ENCODE assay signal across 9 cellular contexts in the genomic region with DNA sequence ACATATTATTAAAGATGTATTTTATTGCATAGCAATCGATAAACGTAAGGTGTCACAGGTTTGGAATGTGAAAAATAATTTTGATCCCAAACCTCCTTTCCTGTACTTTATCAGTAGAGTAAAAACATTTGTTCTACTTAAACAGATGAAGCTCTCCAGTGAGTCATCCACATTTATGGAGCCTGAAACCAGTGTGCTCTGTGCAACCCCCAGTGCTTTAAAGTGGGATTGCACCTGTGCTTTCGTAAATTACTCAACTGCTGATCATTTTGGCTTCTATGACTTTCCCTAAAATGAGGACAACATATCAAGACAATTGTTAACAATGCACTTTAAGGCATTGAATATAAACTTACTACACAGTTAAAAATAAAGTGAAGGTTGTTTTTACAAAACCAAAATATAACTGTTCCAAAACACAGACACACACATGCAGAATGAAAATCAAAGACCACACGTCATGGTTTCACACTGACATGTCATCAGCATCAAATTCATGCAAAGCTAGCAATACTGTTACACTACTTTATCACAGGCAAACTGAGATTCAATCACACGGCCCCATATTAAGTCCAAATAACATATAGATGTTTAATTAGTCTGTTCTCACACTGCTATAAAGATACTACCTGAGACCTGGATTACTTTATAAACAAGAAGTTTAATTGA. TPM values are rescaled to one million over a fixed set of nuclear protein-coding genes. Genes with fewer than 3 reads are reported as not detected.
DNase-seq lines count a peak whose midpoint lies in the region; ATAC-seq and TF ChIP-seq lines count a peak whose summit lies in the region.
"Had no signal": no experiment of that assay in that cellular context is flagged by ENCODE, and none has a peak within 500 bp of the region (broad histone marks: within the 10 kb centered on the region; RNA-seq: fewer than 3 reads in every experiment).

No MANE protein-coding gene starts in this region.

- TF ChIP-seq CTCF in cardiac muscle cell (IDR thresholded peaks at IDR 0.05; ENCODE audit: low read depth, low read length) (peak; percentile 68), NB4 (IDR thresholded peaks at IDR 0.05; ENCODE audit: low read depth, low read length) (peak; percentile 61), chondrocyte (IDR thresholded peaks at IDR 0.05) (peak; percentile 78)

- H3K27ac ChIP-seq in cardiac muscle cell = no peak overlapping the region

- DNase-seq in cardiac muscle cell (ENCODE audit: low read depth in 1 of 2, low spot score in 1 of 2) (peak in 1 of 2 donors; percentile 76), Right ventricle myocardium inferior (ENCODE audit: missing footprints) (no peak), NB4 (ENCODE audit: low read depth) (peak; percentile 67), chondrocyte (ENCODE audit: low spot score) (no peak), myocyte (ENCODE audit: low read depth) (peak; percentile 72), NCI-H1092 treated with DMSO at 0.1 percent for 48 hours (lab: John Stamatoyannopoulos, UW) (no peak), DMS114 treated with DMSO at 0.1 percent for 48 hours (lab: John Stamatoyannopoulos, UW; ENCODE audit: unreplicated experiment) (no peak)

- H3K27ac Mint-ChIP-seq in chondrocyte (ENCODE audit: unreplicated experiment) = no peak overlapping the region
- H3K27ac Mint-ChIP-seq: brain had no signal

- ATAC-seq in Right ventricle myocardium inferior = no peak
- ATAC-seq in HG03571 (IDR thresholded peaks at IDR 0.05; ENCODE audit: unreplicated experiment) = no peak

- H3K4me3 ChIP-seq in cardiac muscle cell (no peak overlapping the region), NB4 (ENCODE audit: low read depth, low read length) (no peak overlapping the region)

- no peak overlapping the region for H3K4me3 Mint-ChIP-seq in chondrocyte (ENCODE audit: unreplicated experiment)
- H3K4me3 Mint-ChIP-seq: brain had no signal

- intact Hi-C loops in Right ventricle myocardium inferior (cut with DNase I) = no loop called here

- H3K36me3 Mint-ChIP-seq in chondrocyte (ENCODE audit: low read depth) = peaks cover 37% of the 10 kb centered on the region

- no peaks in the 10 kb centered on the region for H3K27me3 ChIP-seq in cardiac muscle cell

- TF ChIP-seq POLR2A in NB4 (IDR thresholded peaks at IDR 0.05; ENCODE audit: extremely low read depth, insufficient read length) = no peak

- no peaks in the 10 kb centered on the region for H3K4me1 ChIP-seq in cardiac muscle cell (ENCODE audit: low read depth)

- H3K4me1 Mint-ChIP-seq in chondrocyte (ENCODE audit: low read depth) = peaks cover 16% of the 10 kb centered on the region

- no peaks in the 10 kb centered on the region for H3K27me3 Mint-ChIP-seq in chondrocyte (ENCODE audit: low read depth)

- H3K9me3 ChIP-seq in cardiac muscle cell (ENCODE audit: low read depth) = no peaks in the 10 kb centered on the region

- peaks cover 10% of the 10 kb centered on the region for H3K9me3 Mint-ChIP-seq in chondrocyte (ENCODE audit: low read depth)

- H3K36me3 ChIP-seq in cardiac muscle cell = peaks cover 27% of the 10 kb centered on the region

RNA-seq across cellular contexts. Expression of a gene that starts 9.7 kb away (rescaled TPM):
- total RNA-seq in cardiac muscle cell = 25.9 and 42.1 TPM in 2 replicates
- polyA plus RNA-seq in cardiac muscle cell = 30.4 and 38.3 TPM in 2 replicates
- 10.6 TPM for total RNA-seq in Right ventricle myocardium inferior
- total RNA-seq in chondrocyte = 25.5 to 33.9 TPM (median 28.8 TPM) in 3 replicates
- total RNA-seq in myocyte = 12.7 and 18.0 TPM in 2 replicates
- 22.3 TPM for polyA plus RNA-seq in myocyte (2012)

Comparison
In these comparisons a context has a peak if more than half of its experiments do, and no peak if none do; other contexts are left out.
1. DNase-seq: peak in NB4 (single experiment) and myocyte (single experiment); none in Right ventricle myocardium inferior (single experiment), chondrocyte (single experiment), NCI-H1092 treated with DMSO at 0.1 percent for 48 hours (single experiment) and DMS114 treated with DMSO at 0.1 percent for 48 hours (single experiment).
2. Peak in every context shown above with its lines, with median percentiles within 50 percentile points of each other: CTCF ChIP-seq.